In genomic region chr14:23442721-23443356, GRCh38 we compare ENCODE assay signal across 29 cellular contexts. TPM values are rescaled to one million over a fixed set of nuclear protein-coding genes. Genes with fewer than 3 reads are reported as not detected.
DNase-seq lines count a peak whose midpoint lies in the region; ATAC-seq and TF ChIP-seq lines count a peak whose summit lies in the region.
"Had no signal": no experiment of that assay in that cellular context is flagged by ENCODE, and none has a peak within 500 bp of the region (broad histone marks: within the 10 kb centered on the region; RNA-seq: fewer than 3 reads in every experiment).

No MANE protein-coding gene starts in this region.

- intact Hi-C loops in heart right ventricle (cut with DNase I) = loop anchor here in 3 of 10 donors (2.0 to 10.0 kb wide), 2 partner anchors 34 to 48 kb away; partner anchors contain the start of gene MYH6 (in 2 of the 3)

- H3K9me3 Mint-ChIP-seq in activated CD8-positive, alpha-beta memory T cell treated with anti-CD3 and anti-CD28 coated beads, Interleukin-2, amount 10 ng/mL, durations not matched to agents 7 days and 5 days (ENCODE audit: low read depth) = no peaks in the 10 kb centered on the region
- H3K9me3 Mint-ChIP-seq in neural crest cell (no peaks in the 10 kb centered on the region), type B pancreatic cell (no peaks in the 10 kb centered on the region)
- H3K9me3 Mint-ChIP-seq: natural killer cell treated with Interleukin-12 subunit alpha and Interleukin-12 subunit beta and Interleukin-15 and Interleukin-18, amount 100 ng/mL, for 72 hours had no signal

- peaks cover 9% of the 10 kb centered on the region for H3K4me1 Mint-ChIP-seq in activated CD8-positive, alpha-beta memory T cell treated with anti-CD3 and anti-CD28 coated beads, Interleukin-2, amount 10 ng/mL, durations not matched to agents 7 days and 5 days
- H3K4me1 Mint-ChIP-seq in neural crest cell = peaks cover 24% of the 10 kb centered on the region
- peaks cover 20% of the 10 kb centered on the region for H3K4me1 Mint-ChIP-seq in type B pancreatic cell (ENCODE audit: unreplicated experiment)

- CTCF ChIA-PET in activated CD8-positive, alpha-beta memory T cell treated with anti-CD3 and anti-CD28 coated beads, Interleukin-2, amount 10 ng/mL, durations not matched to agents 7 days and 5 days (lab: Charles Lee) = interaction anchor here (1.4 kb wide), 1 partner anchor 13 kb away, joined by 3 read pairs; no protein-coding TSS in a partner anchor

- H3K27me3 ChIP-seq in heart right ventricle = no peaks in the 10 kb centered on the region
- H3K27me3 ChIP-seq: adrenal gland, vagina had no signal

- peak overlapping the region in 7 of 10 donors; percentile 81 to 96 (median 93) for H3K27ac ChIP-seq in heart right ventricle
- H3K27ac ChIP-seq: A549, adrenal gland, prostate gland, spleen, vagina had no signal

- H3K9me3 ChIP-seq in heart right ventricle = no peaks in the 10 kb centered on the region
- H3K9me3 ChIP-seq: A549, adrenal gland, Caco-2, prostate gland, spleen, vagina had no signal

- DNase-seq in activated CD8-positive, alpha-beta memory T cell treated with anti-CD3 and anti-CD28 coated beads, Interleukin-2, amount 50 U/mL, for 48 hours = peak; percentile 30
- DNase-seq in activated CD8-positive, alpha-beta memory T cell treated with anti-CD3 and anti-CD28 coated beads, Interleukin-2, amount 10 ng/mL, durations not matched to agents 7 days and 5 days = no peak
- DNase-seq in heart right ventricle (peak; percentile 64 to 73), neural crest cell (ENCODE audit: low read depth, low spot score) (no peak), type B pancreatic cell (ENCODE audit: extremely low spot score, unreplicated experiment) (peak; percentile 62), NCI-H2196 treated with DMSO at 0.1 percent for 48 hours (lab: John Stamatoyannopoulos, UW; ENCODE audit: unreplicated experiment) (no peak)
- DNase-seq in stimulated activated CD4-positive, alpha-beta T cell treated with anti-CD3 and anti-CD28 coated beads, Interleukin-4, amount 100 ng/mL, for 1 hour = no peak
- DNase-seq: activated CD4-positive, alpha-beta T cell treated with anti-CD3 and anti-CD28 coated beads for 4 hours; activated gamma-delta T cell treated with Interleukin-2 at 50 U/mL for 16 hours; Caco-2; foreskin fibroblast; hypothalamus; NCI-H1417; NCI-H524 treated with DMSO at 0.1 percent for 48 hours; spleen; SW 1271 had no signal

- no peak overlapping the region for H3K27ac Mint-ChIP-seq in activated CD8-positive, alpha-beta memory T cell treated with anti-CD3 and anti-CD28 coated beads, Interleukin-2, amount 10 ng/mL, durations not matched to agents 7 days and 5 days
- H3K27ac Mint-ChIP-seq in neural crest cell (ENCODE audit: unreplicated experiment) = peak overlapping the region; percentile 54
- no peak overlapping the region for H3K27ac Mint-ChIP-seq in type B pancreatic cell
- H3K27ac Mint-ChIP-seq: natural killer cell treated with Interleukin-12 subunit alpha and Interleukin-12 subunit beta and Interleukin-15 and Interleukin-18, amount 100 ng/mL, for 72 hours had no signal

- H3K27me3 Mint-ChIP-seq in activated CD8-positive, alpha-beta memory T cell treated with anti-CD3 and anti-CD28 coated beads, Interleukin-2, amount 10 ng/mL, durations not matched to agents 7 days and 5 days = peaks cover 5% of the 10 kb centered on the region
- H3K27me3 Mint-ChIP-seq in neural crest cell (ENCODE audit: low read depth) (no peaks in the 10 kb centered on the region), type B pancreatic cell (peaks cover 4% of the 10 kb centered on the region)

- peaks cover 0 to 64% (median 31%) of the 10 kb centered on the region in 9 donors for H3K4me1 ChIP-seq in heart right ventricle
- H3K4me1 ChIP-seq: A549, adrenal gland, Caco-2, prostate gland had no signal

- no peak overlapping the region for H3K4me3 Mint-ChIP-seq in activated CD8-positive, alpha-beta memory T cell treated with anti-CD3 and anti-CD28 coated beads, Interleukin-2, amount 10 ng/mL, durations not matched to agents 7 days and 5 days
- H3K4me3 Mint-ChIP-seq in neural crest cell (no peak overlapping the region), type B pancreatic cell (no peak overlapping the region)
- H3K4me3 Mint-ChIP-seq: natural killer cell treated with Interleukin-12 subunit alpha and Interleukin-12 subunit beta and Interleukin-15 and Interleukin-18, amount 100 ng/mL, for 72 hours had no signal

- WGBS in heart right ventricle, 2 donors = 40 to 48% methylated on average over 9 of the region's 9 CpGs

- no peak for ATAC-seq in activated CD8-positive, alpha-beta memory T cell treated with anti-CD3 and anti-CD28 coated beads, Interleukin-2, amount 10 ng/mL, durations not matched to agents 7 days and 5 days
- ATAC-seq in heart right ventricle (peak; percentile 46 to 75 (median 66)), HG03175 (IDR thresholded peaks at IDR 0.05; ENCODE audit: unreplicated experiment) (no peak)
- ATAC-seq: A549 had no signal

- TF ChIP-seq CTCF in heart right ventricle (IDR thresholded peaks at IDR 0.05) (no peak), neural crest cell (conservative IDR thresholded peaks at IDR 0.05) (no peak), type B pancreatic cell (conservative IDR thresholded peaks at IDR 0.05) (no peak)

- H3K36me3 ChIP-seq in heart right ventricle = no peaks in the 10 kb centered on the region
- H3K36me3 ChIP-seq: adrenal gland, prostate gland, spleen, vagina had no signal

- H3K4me3 ChIP-seq in heart right ventricle = peak overlapping the region in 7 of 10 donors; percentile 16 to 46 (median 34)
- H3K4me3 ChIP-seq: A549, adrenal gland, prostate gland, spleen, vagina had no signal

- no peaks in the 10 kb centered on the region for H3K36me3 Mint-ChIP-seq in activated CD8-positive, alpha-beta memory T cell treated with anti-CD3 and anti-CD28 coated beads, Interleukin-2, amount 10 ng/mL, durations not matched to agents 7 days and 5 days
- no peaks in the 10 kb centered on the region for H3K36me3 Mint-ChIP-seq in neural crest cell (ENCODE audit: low read depth)
- H3K36me3 Mint-ChIP-seq in type B pancreatic cell = no peaks in the 10 kb centered on the region
- H3K36me3 Mint-ChIP-seq: natural killer cell treated with Interleukin-12 subunit alpha and Interleukin-12 subunit beta and Interleukin-15 and Interleukin-18, amount 100 ng/mL, for 72 hours had no signal

RNA-seq across cellular contexts. Expression of gene MYH7, which starts 7.4 kb away (rescaled TPM):
- under 1 TPM; 0.09 to 0.16 TPM for total RNA-seq in activated CD8-positive, alpha-beta memory T cell treated with anti-CD3 and anti-CD28 coated beads, Interleukin-2, amount 10 ng/mL, durations not matched to agents 7 days and 5 days
- total RNA-seq in heart right ventricle (over 10,000 TPM in 9 of 10 donors, 1,000 to 10,000 TPM in 1; 7,779 to 22,607 (median 19,145) TPM), neural crest cell (0.05 TPM in 1 of 2 replicates, not detected in the other), type B pancreatic cell (ENCODE audit: low replicate concordance) (0.14 TPM in 1 of 2 replicates, not detected in the other)
- 1,000 to 10,000 TPM in 1 of 2 donors, 100 to 1,000 TPM in 1; 641 to 7,351 TPM for polyA plus RNA-seq in heart right ventricle
- total RNA-seq: bronchial epithelial cell; Caco-2; dermis microvascular lymphatic vessel endothelial cell; epithelial cell of proximal tubule; kidney epithelial cell; mesenteric fat pad; natural killer cell treated with Interleukin-12 subunit alpha and Interleukin-12 subunit beta and Interleukin-15 and Interleukin-18, amount 100 ng/mL, for 72 hours; subcutaneous adipose tissue; vagina had no signal
- polyA plus RNA-seq: A549, BJ had no signal

RNA-seq across cellular contexts. Expression of gene NGDN, which starts 26.7 kb away (rescaled TPM):
- 10 to 100 TPM; 42.7 to 53.0 TPM for total RNA-seq in activated CD8-positive, alpha-beta memory T cell treated with anti-CD3 and anti-CD28 coated beads, Interleukin-2, amount 10 ng/mL, durations not matched to agents 7 days and 5 days
- total RNA-seq in heart right ventricle (10 to 100 TPM; 14.4 to 20.9 (median 17.2) TPM), neural crest cell (53.3 and 54.7 TPM in 2 replicates), type B pancreatic cell (ENCODE audit: low replicate concordance) (36.5 and 51.1 TPM in 2 replicates)
- 10 to 100 TPM; 22.2 to 40.5 TPM for polyA plus RNA-seq in heart right ventricle

RNA-seq across cellular contexts. Expression of gene MYH6, which starts 34.8 kb away (rescaled TPM):
- 1 to 10 TPM in 1 of 2 experiments, under 1 TPM in 1; 0.23 to 1.0 TPM for total RNA-seq in activated CD8-positive, alpha-beta memory T cell treated with anti-CD3 and anti-CD28 coated beads, Interleukin-2, amount 10 ng/mL, durations not matched to agents 7 days and 5 days
- 1,000 to 10,000 TPM in 2 of 10 donors, 100 to 1,000 TPM in 6, 10 to 100 TPM in 2; 76.6 to 7,525 (median 125) TPM for total RNA-seq in heart right ventricle
- polyA plus RNA-seq in heart right ventricle = 1,000 to 10,000 TPM; 3,967 to 5,106 TPM
- total RNA-seq in neural crest cell = not detected in 2 replicates
- 0.24 and 0.50 TPM in 2 replicates for total RNA-seq in type B pancreatic cell (ENCODE audit: low replicate concordance)
- total RNA-seq: bronchial epithelial cell, Caco-2, dermis microvascular lymphatic vessel endothelial cell, epithelial cell of proximal tubule, kidney epithelial cell, mesenteric fat pad, subcutaneous adipose tissue, vagina had no signal
- polyA plus RNA-seq: A549, BJ had no signal

Comparison
In these comparisons a context has a peak if more than half of its experiments do, and no peak if none do; other contexts are left out.
1. DNase-seq: peak in activated CD8-positive, alpha-beta memory T cell treated with anti-CD3 and anti-CD28 coated beads, Interleukin-2, amount 50 U/mL, for 48 hours (single experiment), heart right ventricle (2 of 2) and type B pancreatic cell (single experiment); none in activated CD8-positive, alpha-beta memory T cell treated with anti-CD3 and anti-CD28 coated beads, Interleukin-2, amount 10 ng/mL, durations not matched to agents 7 days and 5 days (single experiment), neural crest cell (single experiment), stimulated activated CD4-positive, alpha-beta T cell treated with anti-CD3 and anti-CD28 coated beads, Interleukin-4, amount 100 ng/mL, for 1 hour (single experiment) and NCI-H2196 treated with DMSO at 0.1 percent for 48 hours (single experiment).
2. ATAC-seq: peak in heart right ventricle (8 of 8); none in activated CD8-positive, alpha-beta memory T cell treated with anti-CD3 and anti-CD28 coated beads, Interleukin-2, amount 10 ng/mL, durations not matched to agents 7 days and 5 days (single experiment) and HG03175 (single experiment).
3. RNA of gene MYH7, which starts 7.4 kb away (total RNA-seq): 7,779 to 22,607 TPM in heart right ventricle; 0.09 to 0.16 TPM in activated CD8-positive, alpha-beta memory T cell treated with anti-CD3 and anti-CD28 coated beads, Interleukin-2, amount 10 ng/mL, durations not matched to agents 7 days and 5 days, 0.14 TPM in type B pancreatic cell and 0.05 TPM in neural crest cell; every median in the first group is over 1,000 times any median in the second.
4. RNA of gene MYH6, which starts 34.8 kb away (total RNA-seq): 76.6 to 7,525 TPM in heart right ventricle; 0.23 to 1.0 TPM in activated CD8-positive, alpha-beta memory T cell treated with anti-CD3 and anti-CD28 coated beads, Interleukin-2, amount 10 ng/mL, durations not matched to agents 7 days and 5 days, 0.24 to 0.50 TPM in type B pancreatic cell and not detected in neural crest cell; every median in the first group is over 10 times any median in the second.